Comparison of ENCODE assay signal across 8 cellular contexts in the genomic region with DNA sequence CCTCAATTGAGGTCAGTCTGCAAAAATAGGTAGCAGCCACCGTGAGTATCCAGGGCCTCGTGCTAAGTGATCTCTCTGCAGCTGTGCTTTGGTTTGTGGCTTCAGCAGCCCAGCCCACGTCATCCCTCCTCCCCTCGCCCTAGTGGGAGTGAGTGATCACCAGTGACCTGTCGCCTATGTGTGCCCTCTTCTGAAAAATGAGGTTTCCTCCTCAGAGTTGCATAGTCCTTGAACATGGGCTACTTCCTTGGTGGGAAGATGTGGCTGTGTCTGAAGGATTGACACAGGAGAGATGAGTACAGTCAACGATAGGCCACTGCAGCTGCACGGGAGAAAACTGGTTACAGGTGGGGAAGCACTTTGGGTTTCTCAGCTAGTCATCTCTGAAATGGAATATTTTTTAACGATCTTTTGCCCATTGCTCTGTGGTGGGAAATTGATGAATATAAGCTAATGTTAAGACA.
DNase-seq lines count a peak whose midpoint lies in the region; ATAC-seq and TF ChIP-seq lines count a peak whose summit lies in the region.

No MANE protein-coding gene starts in this region.

- TF ChIP-seq POLR2A in thyroid gland (IDR thresholded peaks at IDR 0.05): no peak

- ATAC-seq in GM19397 (IDR thresholded peaks at IDR 0.05; ENCODE audit: unreplicated experiment) (peak; percentile 48), HG03457 (IDR thresholded peaks at IDR 0.05; ENCODE audit: unreplicated experiment) (peak; percentile 49), natural killer cell (peak; percentile 65 to 75 (median 66))
- peak; percentile 59 for ATAC-seq in activated CD8-positive, alpha-beta T cell treated with anti-CD3 and anti-CD28 coated beads, Interleukin-2, amount 10 ng/mL, durations not matched to agents 7 days and 5 days

- H3K4me3 ChIP-seq in thyroid gland (replicated peaks in 1 of 3): no peak overlapping the region

- peak overlapping the region; percentile 92 for H3K27ac Mint-ChIP-seq in activated CD8-positive, alpha-beta T cell treated with anti-CD3 and anti-CD28 coated beads, Interleukin-2, amount 10 ng/mL, durations not matched to agents 7 days and 5 days
- H3K27ac Mint-ChIP-seq in natural killer cell: peak overlapping the region; percentile 88 to 89

- no peaks in the 10 kb centered on the region for H3K27me3 Mint-ChIP-seq in activated CD8-positive, alpha-beta T cell treated with anti-CD3 and anti-CD28 coated beads, Interleukin-2, amount 10 ng/mL, durations not matched to agents 7 days and 5 days (ENCODE audit: low read depth)
- H3K27me3 Mint-ChIP-seq in natural killer cell (ENCODE audit: low read depth in 2 of 2): no peaks in the 10 kb centered on the region

- H3K4me1 ChIP-seq in thyroid gland: peaks cover 24 to 39% of the 10 kb centered on the region in 2 donors

- no peaks in the 10 kb centered on the region for H3K27me3 ChIP-seq in thyroid gland

- H3K9me3 Mint-ChIP-seq in activated CD8-positive, alpha-beta T cell treated with anti-CD3 and anti-CD28 coated beads, Interleukin-2, amount 10 ng/mL, durations not matched to agents 7 days and 5 days (ENCODE audit: insufficient read depth): no peaks in the 10 kb centered on the region
- H3K9me3 Mint-ChIP-seq in natural killer cell: peaks cover 0 to 3% of the 10 kb centered on the region in 2 donors

- CTCF ChIA-PET in activated CD8-positive, alpha-beta T cell treated with anti-CD3 and anti-CD28 coated beads, Interleukin-2, amount 10 ng/mL, durations not matched to agents 7 days and 5 days (lab: Charles Lee): interaction anchor here (0.6 to 17.3 kb wide), 14 partner anchors 9 to 218 kb away, joined by 3 to 272 read pairs (median 3); partner anchors contain the start of gene BHLHE40

- no peaks in the 10 kb centered on the region for H3K9me3 ChIP-seq in thyroid gland

- intact Hi-C loops in natural killer cell (cut with micrococcal nuclease): loop anchor here (5.0 kb wide), 3 partner anchors 73 to 193 kb away; no protein-coding TSS in a partner anchor
- intact Hi-C loops in thyroid gland (cut with DNase I): no loop called here

- TF ChIP-seq CTCF in natural killer cell (IDR thresholded peaks at IDR 0.05) (no peak), thyroid gland (IDR thresholded peaks at IDR 0.05) (no peak)

- peaks cover 0 to 3% of the 10 kb centered on the region in 2 donors for H3K36me3 ChIP-seq in thyroid gland

- H3K4me3 Mint-ChIP-seq in activated CD8-positive, alpha-beta T cell treated with anti-CD3 and anti-CD28 coated beads, Interleukin-2, amount 10 ng/mL, durations not matched to agents 7 days and 5 days: peak overlapping the region; percentile 65
- peak overlapping the region; percentile 63 for H3K4me3 Mint-ChIP-seq in natural killer cell

- H3K27ac ChIP-seq in substantia nigra (ENCODE audit: low read depth, low read length, poor library complexity, severe bottlenecking) (no peak overlapping the region), thyroid gland (no peak overlapping the region)

- POLR2A ChIA-PET in activated CD8-positive, alpha-beta T cell treated with anti-CD3 and anti-CD28 coated beads, Interleukin-2, amount 10 ng/mL, durations not matched to agents 7 days and 5 days (lab: Charles Lee): interaction anchor here (0.8 to 21.8 kb wide), 12 partner anchors 8 to 354 kb away, joined by 3 to 737 read pairs (median 4); partner anchors contain the start of genes BHLHE40, EDEM1 and ITPR1

- WGBS in thyroid gland, 2 donors: 78 to 90% methylated on average over 8 of the region's 8 CpGs

- DNase-seq in activated CD8-positive, alpha-beta T cell treated with anti-CD3 and anti-CD28 coated beads, Interleukin-2, amount 10 ng/mL, durations not matched to agents 7 days and 5 days: peak; percentile 89
- DNase-seq in natural killer cell: peak; percentile 63
- DNase-seq in middle frontal gyrus (ENCODE audit: extremely low spot score, low spot score): no peak
- no peak for DNase-seq in substantia nigra (lab: John Stamatoyannopoulos, UW)
- no peak for DNase-seq in NCI-H1105 treated with DMSO at 0.1 percent for 48 hours (lab: John Stamatoyannopoulos, UW)
- DNase-seq in thyroid gland: no peak

- H3K36me3 Mint-ChIP-seq in activated CD8-positive, alpha-beta T cell treated with anti-CD3 and anti-CD28 coated beads, Interleukin-2, amount 10 ng/mL, durations not matched to agents 7 days and 5 days (ENCODE audit: low read depth): peaks cover 75% of the 10 kb centered on the region
- peaks cover 8% of the 10 kb centered on the region for H3K36me3 Mint-ChIP-seq in natural killer cell

- peaks cover 91% of the 10 kb centered on the region for H3K4me1 Mint-ChIP-seq in activated CD8-positive, alpha-beta T cell treated with anti-CD3 and anti-CD28 coated beads, Interleukin-2, amount 10 ng/mL, durations not matched to agents 7 days and 5 days (ENCODE audit: low read depth)
- H3K4me1 Mint-ChIP-seq in natural killer cell: peaks cover 57 to 59% of the 10 kb centered on the region in 2 donors

Comparison
In these comparisons a context has a peak if more than half of its experiments do, and no peak if none do; other contexts are left out.
1. DNase-seq: peak in activated CD8-positive, alpha-beta T cell treated with anti-CD3 and anti-CD28 coated beads, Interleukin-2, amount 10 ng/mL, durations not matched to agents 7 days and 5 days (single experiment) and natural killer cell (single experiment); none in middle frontal gyrus (single experiment), substantia nigra (0 of 49), NCI-H1105 treated with DMSO at 0.1 percent for 48 hours (single experiment) and thyroid gland (0 of 2).
2. Peak in every context shown above with its lines, with median percentiles within 50 percentile points of each other: ATAC-seq.